8 cellular contexts compared by ENCODE assay signal in the genomic region with DNA sequence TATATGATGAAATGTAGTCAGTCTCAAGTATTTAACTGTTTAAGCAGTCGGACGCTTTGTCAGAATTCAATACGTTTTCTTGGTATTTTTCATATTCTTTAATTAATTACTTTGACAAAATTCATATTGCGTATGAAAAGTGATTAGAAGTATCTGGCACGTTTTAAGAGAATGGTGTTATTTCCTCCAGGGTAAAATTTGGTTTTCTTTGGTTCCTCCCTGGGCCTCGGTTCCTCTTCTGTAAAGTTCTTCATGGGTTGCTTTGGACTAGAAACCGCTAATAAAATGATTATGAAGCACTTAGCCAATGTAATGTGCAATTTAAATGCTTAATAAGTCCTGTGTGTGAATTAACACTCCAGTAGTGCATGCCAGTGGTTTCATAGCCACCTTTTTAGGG.
DNase-seq lines count a peak whose midpoint lies in the region; ATAC-seq and TF ChIP-seq lines count a peak whose summit lies in the region.

No MANE protein-coding gene starts in this region.

- H3K27ac ChIP-seq in HUES48 (ENCODE audit: low read depth, low read length) (peak overlapping the region; percentile 99), brain microvascular endothelial cell (no peak overlapping the region), muscle layer of duodenum (ENCODE audit: low read length) (peak overlapping the region; percentile 73)

- H3K27me3 ChIP-seq in HUES48 (ENCODE audit: control insufficient read depth, insufficient read depth, low read length) = no peaks in the 10 kb centered on the region
- H3K27me3 ChIP-seq in brain microvascular endothelial cell (replicated peaks) = no peaks in the 10 kb centered on the region
- no peaks in the 10 kb centered on the region for H3K27me3 ChIP-seq in muscle layer of duodenum (ENCODE audit: low read depth, low read length)

- DNase-seq in AG10803 (ENCODE audit: low read depth) = no peak
- no peak for DNase-seq in brain microvascular endothelial cell
- DNase-seq in NCI-H146 treated with DMSO at 0.1 percent for 48 hours (lab: John Stamatoyannopoulos, UW; ENCODE audit: unreplicated experiment) = no peak
- no peak for DNase-seq in NCI-H2227 treated with DMSO at 0.1 percent for 48 hours (lab: John Stamatoyannopoulos, UW)

- TF ChIP-seq CTCF in AG10803 (conservative IDR thresholded peaks at IDR 0.05; ENCODE audit: low read length) (no peak), brain microvascular endothelial cell (IDR thresholded peaks at IDR 0.05; ENCODE audit: low read depth, low read length, missing control alignments) (no peak)

- H3K4me1 ChIP-seq in HUES48 (ENCODE audit: control insufficient read depth, insufficient read depth, low read length) = peaks cover 32% of the 10 kb centered on the region
- peaks cover 8% of the 10 kb centered on the region in 2 donors for H3K4me1 ChIP-seq in muscle layer of duodenum (ENCODE audit: control insufficient read depth in 1 of 2, insufficient read depth in 2 of 2, low read length in 2 of 2)

- H3K9ac ChIP-seq in HUES48 (ENCODE audit: low read depth, low read length) = no peak overlapping the region

- H3K9me3 ChIP-seq in HUES48 (ENCODE audit: control insufficient read depth, insufficient read depth, low read length) = no peaks in the 10 kb centered on the region
- H3K9me3 ChIP-seq in muscle layer of duodenum (ENCODE audit: control insufficient read depth in 1 of 2, low read length in 2 of 2) = no peaks in the 10 kb centered on the region

- in situ Hi-C loops in brain microvascular endothelial cell (cut with HindIII; ENCODE audit: low pct_ligation_motif_present, low sequenced_read_pairs) = no loop called here

- no peak for ATAC-seq in GM21367 (IDR thresholded peaks at IDR 0.05; ENCODE audit: unreplicated experiment)
- ATAC-seq in GM19467 (IDR thresholded peaks at IDR 0.05; ENCODE audit: unreplicated experiment) = no peak

- H3K36me3 ChIP-seq in HUES48 (ENCODE audit: control insufficient read depth, insufficient read depth, low read length) (no peaks in the 10 kb centered on the region), brain microvascular endothelial cell (replicated peaks) (no peaks in the 10 kb centered on the region), muscle layer of duodenum (ENCODE audit: control insufficient read depth in 1 of 2, insufficient read depth in 2 of 2, low read length in 2 of 2) (no peaks in the 10 kb centered on the region)

- peak overlapping the region; percentile 90 for H3K4me3 ChIP-seq in AG10803 (ENCODE audit: low read length)
- H3K4me3 ChIP-seq in HUES48 (ENCODE audit: low read depth, low read length) = peak overlapping the region; percentile 83
- H3K4me3 ChIP-seq in brain microvascular endothelial cell (ENCODE audit: low read depth, low read length) = peak overlapping the region; percentile 89
- H3K4me3 ChIP-seq in muscle layer of duodenum (ENCODE audit: low read depth in 1 of 2, low read length in 2 of 2) = peak overlapping the region; percentile 89 to 94
